23 cellular contexts compared by ENCODE assay signal in the genomic region with DNA sequence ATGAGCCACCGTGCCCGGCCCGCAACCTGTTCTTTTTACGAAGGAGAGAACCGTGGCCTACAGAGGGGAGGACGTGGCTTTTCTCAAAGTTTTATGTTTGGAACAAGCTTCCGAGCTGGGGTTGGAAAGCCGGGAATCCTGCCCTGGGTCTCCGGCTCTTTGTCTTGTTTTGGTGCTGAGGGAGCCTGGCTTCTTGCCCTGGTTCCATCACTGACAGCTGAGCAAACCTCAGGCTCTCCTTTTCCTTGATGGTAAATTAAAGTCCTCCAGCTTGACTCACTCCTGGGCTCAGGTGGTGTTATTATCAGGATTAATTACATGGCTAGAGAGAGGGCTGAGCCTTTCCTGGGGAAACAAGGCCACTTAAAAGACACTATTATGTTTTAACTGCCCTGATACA.
A peak's percentile ranks its signal among the peaks of the same experiment; 100 is the strongest.
DNase-seq lines count a peak whose midpoint lies in the region; ATAC-seq, FAIRE-seq and TF ChIP-seq lines count a peak whose summit lies in the region.
"Had no signal": no experiment of that assay in that cellular context is flagged by ENCODE, and none has a peak within 500 bp of the region (broad histone marks: within the 10 kb centered on the region; RNA-seq: fewer than 3 reads in every experiment).

No MANE protein-coding gene starts in this region.

- 47 to 55% methylated on average over 9 of the region's 9 CpGs for WGBS in pancreas, 2 donors

- H3K9me3 ChIP-seq in pancreas, result no peaks in the 10 kb centered on the region
- H3K9me3 ChIP-seq: adrenal gland, breast epithelium, spleen had no signal

- TF ChIP-seq CTCF in pancreas (IDR thresholded peaks at IDR 0.05), result no peak

- no peak overlapping the region for H3K4me3 ChIP-seq in pancreas
- H3K4me3 ChIP-seq: adrenal gland, breast epithelium, spleen had no signal

- no peaks in the 10 kb centered on the region for H3K36me3 ChIP-seq in pancreas
- H3K36me3 ChIP-seq: adrenal gland, breast epithelium, spleen had no signal

- H3K27ac ChIP-seq in pancreas, result peak overlapping the region in 2 of 4 donors; percentile 30 to 47
- H3K27ac ChIP-seq: adrenal gland, breast epithelium, spleen had no signal

- no peak for FAIRE-seq in pancreas (lab: Jason Lieb, UNC)

- intact Hi-C loops in pancreas (cut with DNase I), result no loop called here

- ATAC-seq in pancreas, result peak; percentile 44 to 80 (median 66)
- no peak for ATAC-seq in GM18907 (IDR thresholded peaks at IDR 0.05; ENCODE audit: unreplicated experiment)
- ATAC-seq: activated CD4-positive, CD25-positive, alpha-beta regulatory T cell treated with anti-CD3 and anti-CD28 coated beads, Interleukin-2, amount 50 U/mL, for 24 hours had no signal

- H3K27me3 ChIP-seq in pancreas, result no peaks in the 10 kb centered on the region
- H3K27me3 ChIP-seq: adrenal gland, breast epithelium had no signal

- DNase-seq in NCI-H1105 (lab: John Stamatoyannopoulos, UW), result peak; percentile 67
- DNase-seq in NCI-H2081 treated with DMSO at 0.1 percent for 48 hours (lab: John Stamatoyannopoulos, UW), result peak; percentile 38
- DNase-seq in NCI-H748 treated with DMSO at 0.1 percent for 48 hours (lab: John Stamatoyannopoulos, UW), result peak; percentile 37
- peak in 5 of 6 donors; percentile 54 to 79 (median 68) for DNase-seq in pancreas
- no peak for DNase-seq in SW480 (ENCODE audit: low spot score)
- DNase-seq in AG20443 (ENCODE audit: low spot score), result no peak
- no peak for DNase-seq in NAMALWA (ENCODE audit: low spot score)
- DNase-seq: activated CD4-positive, alpha-beta memory T cell treated with anti-CD3 and anti-CD28 coated beads, Interleukin-2, amount 10 ng/mL, durations not matched to agents 7 days and 5 days; activated T-cell treated with anti-CD3 and anti-CD28 coated beads for 4 hours; adrenal gland; cortex of kidney; HFFc6; Kasumi-1; NCI-H1048; NCI-H510A; retina; Right ventricle myocardium superior; spleen; stimulated activated CD4-positive, alpha-beta T cell treated with anti-CD3 and anti-CD28 coated beads, Interleukin-4, amount 100 ng/mL, for 1 hour; stimulated activated naive CD4-positive, alpha-beta T cell had no signal

- peaks cover 26 to 38% (median 31%) of the 10 kb centered on the region in 3 donors for H3K4me1 ChIP-seq in pancreas
- H3K4me1 ChIP-seq: adrenal gland, breast epithelium, spleen had no signal

Comparison
In these comparisons a context has a peak if more than half of its experiments do, and no peak if none do; other contexts are left out.
1. DNase-seq: peak in NCI-H1105 (single experiment), NCI-H2081 treated with DMSO at 0.1 percent for 48 hours (single experiment), NCI-H748 treated with DMSO at 0.1 percent for 48 hours (single experiment) and pancreas (5 of 6); none in SW480 (single experiment), AG20443 (single experiment) and NAMALWA (single experiment).